In the genomic region with DNA sequence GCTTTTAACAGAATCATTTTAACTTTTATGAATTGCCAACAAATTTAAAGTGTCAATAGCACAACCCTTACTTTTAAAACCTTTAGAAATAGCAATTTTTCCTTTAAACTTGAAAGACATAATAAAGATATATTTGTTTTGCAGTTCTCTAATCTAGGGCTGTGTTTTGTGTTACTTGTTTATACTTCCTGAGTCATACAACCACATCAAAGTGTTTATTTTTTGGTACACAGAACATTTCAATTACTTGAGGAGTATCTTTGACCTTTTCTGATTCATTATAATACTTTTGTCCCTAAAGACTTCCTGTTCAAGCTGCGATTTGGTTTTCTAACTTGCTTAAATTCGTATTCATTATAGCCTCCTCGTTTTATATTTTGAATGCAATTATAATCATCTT, we compare ENCODE assay signal across 21 cellular contexts. TPM values are rescaled to one million over a fixed set of nuclear protein-coding genes. Genes with fewer than 3 reads are reported as not detected.
DNase-seq lines count a peak whose midpoint lies in the region; ATAC-seq, FAIRE-seq and TF ChIP-seq lines count a peak whose summit lies in the region.
"Had no signal": no experiment of that assay in that cellular context is flagged by ENCODE, and none has a peak within 500 bp of the region (broad histone marks: within the 10 kb centered on the region; RNA-seq: fewer than 3 reads in every experiment).

No MANE protein-coding gene starts in this region.

- peak; percentile 5 for FAIRE-seq in islet of Langerhans (lab: Jason Lieb, UNC)

- H3K9me3 ChIP-seq in HEK293 (ENCODE audit: control insufficient read depth, insufficient read depth, low read depth, low read length) = no peaks in the 10 kb centered on the region
- H3K9me3 ChIP-seq: heart right ventricle, prostate gland had no signal

- CTCF ChIA-PET in HEK293 (lab: Yijun Ruan, JAX) = interaction anchor here (0.6 kb wide), 1 partner anchor 66 kb away, joined by 4 read pairs; no protein-coding TSS in a partner anchor

- TF ChIP-seq CTCF in HEK293 (tag by site-specific recombination; IDR thresholded peaks at IDR 0.05) = no peak

- H3K4me1 ChIP-seq in HEK293 (ENCODE audit: control insufficient read depth, insufficient read depth, low read length) = no peaks in the 10 kb centered on the region
- H3K4me1 ChIP-seq: heart right ventricle, prostate gland had no signal

- no peak overlapping the region for H3K4me3 ChIP-seq in HEK293 (ENCODE audit: low read depth, low read length)
- H3K4me3 ChIP-seq: heart right ventricle, prostate gland had no signal

- peaks cover 52 to 61% of the 10 kb centered on the region in 2 experiments for H3K36me3 ChIP-seq in HEK293 (ENCODE audit: control insufficient read depth in 2 of 2, insufficient read depth in 1 of 2, low read length in 2 of 2)
- H3K36me3 ChIP-seq: prostate gland had no signal

- ATAC-seq in GM21423 (IDR thresholded peaks at IDR 0.05; ENCODE audit: unreplicated experiment) = no peak
- ATAC-seq: heart right ventricle, Right ventricle myocardium inferior had no signal

- H3K27ac ChIP-seq in HEK293 (ENCODE audit: extremely low read depth, low read depth, low read length) (no peak overlapping the region), caudate nucleus (ENCODE audit: low read depth, low read length) (peak overlapping the region; percentile 93)
- H3K27ac ChIP-seq: heart right ventricle, HL-60, prostate gland had no signal

- POLR2A ChIA-PET in HEK293 (lab: Yijun Ruan, JAX) = no interaction called here

- peak; percentile 39 for DNase-seq in COLO829 (ENCODE audit: low spot score)
- DNase-seq in caudate nucleus (lab: John Stamatoyannopoulos, UW) = no peak
- DNase-seq in MV-4-11 (lab: John Stamatoyannopoulos, UW) = no peak
- DNase-seq in NCI-H1105 (lab: John Stamatoyannopoulos, UW) = no peak
- DNase-seq in dermis blood vessel endothelial cell = no peak
- DNase-seq: CD4-positive, alpha-beta memory T cell; DMS79; H9; heart right ventricle; NCI-H2171 treated with DMSO at 0.1 percent for 48 hours; NCI-H526 treated with DMSO at 0.1 percent for 48 hours; small intestine; stimulated activated CD4-positive, alpha-beta T cell treated with anti-CD3 and anti-CD28 coated beads, Interleukin-4, amount 100 ng/mL, for 1 hour; SW 1271; trophoblast cell had no signal

TF ChIP-seq in HEK293, 187 proteins besides CTCF, POLR2A, EP300 and RAD21 (continues in another document):
- TF ChIP-seq ZEB2 (tag by site-specific recombination; IDR thresholded peaks at IDR 0.05) (no peak), ZNF747 (tag by site-specific recombination; IDR thresholded peaks at IDR 0.05) (no peak), SP7 (tag by site-specific recombination; IDR thresholded peaks at IDR 0.05) (peak; percentile 63; the same call in 1 of the 2 replicates), WT1 (tag by site-specific recombination; IDR thresholded peaks at IDR 0.05) (peak; percentile 56; the same call in 1 of the 2 replicates), ZNF791 (tag by site-specific recombination; IDR thresholded peaks at IDR 0.05) (no peak), SETDB1 (IDR thresholded peaks at IDR 0.05; ENCODE audit: insufficient read length, low read length) (no peak), ZNF707 (tag by site-specific recombination; IDR thresholded peaks at IDR 0.05) (no peak), ZBTB1 (tag by site-specific recombination; IDR thresholded peaks at IDR 0.05) (no peak), ZNF394 (tag by site-specific recombination; IDR thresholded peaks at IDR 0.05; ENCODE audit: borderline replicate concordance) (0 out of 2 replicates have a peak, but pooled peaks have one; percentile 31), MYNN (tag by site-specific recombination; IDR thresholded peaks at IDR 0.05; ENCODE audit: borderline replicate concordance) (no peak), ZNF510 (tag by site-specific recombination; IDR thresholded peaks at IDR 0.05; ENCODE audit: insufficient replicate concordance) (no peak), TCF7L2 (IDR thresholded peaks at IDR 0.05; ENCODE audit: borderline replicate concordance, low read depth, low read length) (peak; percentile 54; the same call in 1 of the 2 replicates)
- TF ChIP-seq, protein P1, sequence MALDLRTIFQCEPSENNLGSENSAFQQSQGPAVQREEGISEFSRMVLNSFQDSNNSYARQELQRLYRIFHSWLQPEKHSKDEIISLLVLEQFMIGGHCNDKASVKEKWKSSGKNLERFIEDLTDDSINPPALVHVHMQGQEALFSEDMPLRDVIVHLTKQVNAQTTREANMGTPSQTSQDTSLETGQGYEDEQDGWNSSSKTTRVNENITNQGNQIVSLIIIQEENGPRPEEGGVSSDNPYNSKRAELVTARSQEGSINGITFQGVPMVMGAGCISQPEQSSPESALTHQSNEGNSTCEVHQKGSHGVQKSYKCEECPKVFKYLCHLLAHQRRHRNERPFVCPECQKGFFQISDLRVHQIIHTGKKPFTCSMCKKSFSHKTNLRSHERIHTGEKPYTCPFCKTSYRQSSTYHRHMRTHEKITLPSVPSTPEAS (tag by site-specific recombination; IDR thresholded peaks at IDR 0.05) = no peak
- TF ChIP-seq, protein P2, sequence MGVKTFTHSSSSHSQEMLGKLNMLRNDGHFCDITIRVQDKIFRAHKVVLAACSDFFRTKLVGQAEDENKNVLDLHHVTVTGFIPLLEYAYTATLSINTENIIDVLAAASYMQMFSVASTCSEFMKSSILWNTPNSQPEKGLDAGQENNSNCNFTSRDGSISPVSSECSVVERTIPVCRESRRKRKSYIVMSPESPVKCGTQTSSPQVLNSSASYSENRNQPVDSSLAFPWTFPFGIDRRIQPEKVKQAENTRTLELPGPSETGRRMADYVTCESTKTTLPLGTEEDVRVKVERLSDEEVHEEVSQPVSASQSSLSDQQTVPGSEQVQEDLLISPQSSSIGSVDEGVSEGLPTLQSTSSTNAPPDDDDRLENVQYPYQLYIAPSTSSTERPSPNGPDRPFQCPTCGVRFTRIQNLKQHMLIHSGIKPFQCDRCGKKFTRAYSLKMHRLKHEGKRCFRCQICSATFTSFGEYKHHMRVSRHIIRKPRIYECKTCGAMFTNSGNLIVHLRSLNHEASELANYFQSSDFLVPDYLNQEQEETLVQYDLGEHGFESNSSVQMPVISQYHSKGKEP (tag by site-specific recombination; IDR thresholded peaks at IDR 0.05) = no peak
- TF ChIP-seq, protein P3, sequence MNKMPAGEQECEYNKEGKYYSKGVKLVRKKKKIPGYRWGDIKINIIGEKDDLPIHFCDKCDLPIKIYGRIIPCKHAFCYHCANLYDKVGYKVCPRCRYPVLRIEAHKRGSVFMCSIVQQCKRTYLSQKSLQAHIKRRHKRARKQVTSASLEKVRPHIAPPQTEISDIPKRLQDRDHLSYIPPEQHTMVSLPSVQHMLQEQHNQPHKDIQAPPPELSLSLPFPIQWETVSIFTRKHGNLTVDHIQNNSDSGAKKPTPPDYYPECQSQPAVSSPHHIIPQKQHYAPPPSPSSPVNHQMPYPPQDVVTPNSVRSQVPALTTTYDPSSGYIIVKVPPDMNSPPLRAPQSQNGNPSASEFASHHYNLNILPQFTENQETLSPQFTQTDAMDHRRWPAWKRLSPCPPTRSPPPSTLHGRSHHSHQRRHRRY (tag by site-specific recombination; IDR thresholded peaks at IDR 0.05) = no peak
- TF ChIP-seq, protein P4, sequence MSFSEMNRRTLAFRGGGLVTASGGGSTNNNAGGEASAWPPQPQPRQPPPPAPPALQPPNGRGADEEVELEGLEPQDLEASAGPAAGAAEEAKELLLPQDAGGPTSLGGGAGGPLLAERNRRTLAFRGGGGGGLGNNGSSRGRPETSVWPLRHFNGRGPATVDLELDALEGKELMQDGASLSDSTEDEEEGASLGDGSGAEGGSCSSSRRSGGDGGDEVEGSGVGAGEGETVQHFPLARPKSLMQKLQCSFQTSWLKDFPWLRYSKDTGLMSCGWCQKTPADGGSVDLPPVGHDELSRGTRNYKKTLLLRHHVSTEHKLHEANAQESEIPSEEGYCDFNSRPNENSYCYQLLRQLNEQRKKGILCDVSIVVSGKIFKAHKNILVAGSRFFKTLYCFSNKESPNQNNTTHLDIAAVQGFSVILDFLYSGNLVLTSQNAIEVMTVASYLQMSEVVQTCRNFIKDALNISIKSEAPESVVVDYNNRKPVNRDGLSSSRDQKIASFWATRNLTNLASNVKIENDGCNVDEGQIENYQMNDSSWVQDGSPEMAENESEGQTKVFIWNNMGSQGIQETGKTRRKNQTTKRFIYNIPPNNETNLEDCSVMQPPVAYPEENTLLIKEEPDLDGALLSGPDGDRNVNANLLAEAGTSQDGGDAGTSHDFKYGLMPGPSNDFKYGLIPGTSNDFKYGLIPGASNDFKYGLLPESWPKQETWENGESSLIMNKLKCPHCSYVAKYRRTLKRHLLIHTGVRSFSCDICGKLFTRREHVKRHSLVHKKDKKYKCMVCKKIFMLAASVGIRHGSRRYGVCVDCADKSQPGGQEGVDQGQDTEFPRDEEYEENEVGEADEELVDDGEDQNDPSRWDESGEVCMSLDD (tag by site-specific recombination; IDR thresholded peaks at IDR 0.05) = no peak
- TF ChIP-seq, protein P5, sequence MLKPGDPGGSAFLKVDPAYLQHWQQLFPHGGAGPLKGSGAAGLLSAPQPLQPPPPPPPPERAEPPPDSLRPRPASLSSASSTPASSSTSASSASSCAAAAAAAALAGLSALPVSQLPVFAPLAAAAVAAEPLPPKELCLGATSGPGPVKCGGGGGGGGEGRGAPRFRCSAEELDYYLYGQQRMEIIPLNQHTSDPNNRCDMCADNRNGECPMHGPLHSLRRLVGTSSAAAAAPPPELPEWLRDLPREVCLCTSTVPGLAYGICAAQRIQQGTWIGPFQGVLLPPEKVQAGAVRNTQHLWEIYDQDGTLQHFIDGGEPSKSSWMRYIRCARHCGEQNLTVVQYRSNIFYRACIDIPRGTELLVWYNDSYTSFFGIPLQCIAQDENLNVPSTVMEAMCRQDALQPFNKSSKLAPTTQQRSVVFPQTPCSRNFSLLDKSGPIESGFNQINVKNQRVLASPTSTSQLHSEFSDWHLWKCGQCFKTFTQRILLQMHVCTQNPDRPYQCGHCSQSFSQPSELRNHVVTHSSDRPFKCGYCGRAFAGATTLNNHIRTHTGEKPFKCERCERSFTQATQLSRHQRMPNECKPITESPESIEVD (tag by site-specific recombination; IDR thresholded peaks at IDR 0.05) = peak; percentile 55
- TF ChIP-seq, protein P6, sequence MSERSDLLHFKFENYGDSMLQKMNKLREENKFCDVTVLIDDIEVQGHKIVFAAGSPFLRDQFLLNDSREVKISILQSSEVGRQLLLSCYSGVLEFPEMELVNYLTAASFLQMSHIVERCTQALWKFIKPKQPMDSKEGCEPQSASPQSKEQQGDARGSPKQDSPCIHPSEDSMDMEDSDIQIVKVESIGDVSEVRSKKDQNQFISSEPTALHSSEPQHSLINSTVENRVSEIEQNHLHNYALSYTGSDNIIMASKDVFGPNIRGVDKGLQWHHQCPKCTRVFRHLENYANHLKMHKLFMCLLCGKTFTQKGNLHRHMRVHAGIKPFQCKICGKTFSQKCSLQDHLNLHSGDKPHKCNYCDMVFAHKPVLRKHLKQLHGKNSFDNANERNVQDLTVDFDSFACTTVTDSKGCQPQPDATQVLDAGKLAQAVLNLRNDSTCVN (tag by site-specific recombination; optimal IDR thresholded peaks at IDR 0.05) = no peak

RNA-seq across cellular contexts. Expression of a gene that starts 21.8 kb away (rescaled TPM):
- 7.4 and 7.7 TPM in 2 replicates for total RNA-seq in dermis blood vessel endothelial cell

RNA-seq across cellular contexts. Expression of a gene that starts 21.9 kb away (rescaled TPM):
- total RNA-seq in dermis blood vessel endothelial cell = 25.4 and 30.1 TPM in 2 replicates

RNA-seq across cellular contexts. Expression of a gene that starts 22.4 kb away (rescaled TPM):
- total RNA-seq in dermis blood vessel endothelial cell = 10.2 and 14.4 TPM in 2 replicates
